ENCODE assay signal across 30 cellular contexts in genomic region chr1:43253876-43254275, GRCh38. TPM values are rescaled to one million over a fixed set of nuclear protein-coding genes. Genes with fewer than 3 reads are reported as not detected.
"Had no signal": no experiment of that assay in that cellular context is flagged by ENCODE, and none has a peak within 500 bp of the region (broad histone marks: within the 10 kb centered on the region; RNA-seq: fewer than 3 reads in every experiment).

No MANE protein-coding gene starts in this region.

- ATAC-seq: esophagus mucosa; gastrocnemius medialis; left cardiac atrium; left lung; naive thymus-derived CD4-positive, alpha-beta T cell; stimulated activated naive CD8-positive, alpha-beta T cell treated with anti-CD3 and anti-CD28 coated beads, Interleukin-15, amount 100 ng/mL, for 72 hours had no signal

- H3K36me3 Mint-ChIP-seq: naive thymus-derived CD4-positive, alpha-beta T cell; neural progenitor cell had no signal

- H3K4me1 Mint-ChIP-seq: endodermal cell; naive thymus-derived CD4-positive, alpha-beta T cell; nephron; neural progenitor cell; stimulated activated naive CD8-positive, alpha-beta T cell treated with anti-CD3 and anti-CD28 coated beads, Interleukin-15, amount 100 ng/mL, for 72 hours had no signal

- H3K4me3 ChIP-seq: gastrocnemius medialis, left lung, neural progenitor cell, prostate gland, right atrium auricular region, skin epidermis, spleen, thyroid gland had no signal

- H3K9me3 ChIP-seq: gastrocnemius medialis, left lung, prostate gland, right atrium auricular region, thyroid gland had no signal

- H3K27ac ChIP-seq: epithelial cell of prostate, gastrocnemius medialis, left lung, neural progenitor cell, parathyroid adenoma, prostate gland, right atrium auricular region, skin epidermis, spleen had no signal

- H3K36me3 ChIP-seq: gastrocnemius medialis, left lung, neural progenitor cell, prostate gland, right atrium auricular region, spleen, thyroid gland had no signal

- H3K4me3 Mint-ChIP-seq: dendritic cell treated with granulocyte-macrophage colony-stimulating factor and Interleukin-4, amounts not matched to agents 40 ng/mL and 50 ng/mL, for 4 days; endodermal cell; naive thymus-derived CD4-positive, alpha-beta T cell; nephron; neural progenitor cell; stimulated activated naive CD8-positive, alpha-beta T cell treated with anti-CD3 and anti-CD28 coated beads, Interleukin-15, amount 100 ng/mL, for 72 hours had no signal

- DNase-seq: cerebellar nuclear complex; effector CD8-positive, alpha-beta T cell; endodermal cell; foreskin fibroblast; gastrocnemius medialis; left cardiac atrium; left lung; mesenchymal stem cell; midbrain; naive thymus-derived CD4-positive, alpha-beta T cell; spleen; stimulated activated CD4-positive, alpha-beta T cell treated with anti-CD3 and anti-CD28 coated beads, Interleukin-4, amount 100 ng/mL, for 4 hours; stimulated activated naive CD4-positive, alpha-beta T cell; stimulated activated naive CD8-positive, alpha-beta T cell treated with anti-CD3 and anti-CD28 coated beads, Interleukin-15, amount 100 ng/mL, for 72 hours; thyroid gland; trophoblast cell had no signal

- H3K27me3 ChIP-seq: gastrocnemius medialis, left lung, neural progenitor cell, right atrium auricular region, spleen, thyroid gland had no signal

- H3K9me3 Mint-ChIP-seq: stimulated activated naive CD8-positive, alpha-beta T cell treated with anti-CD3 and anti-CD28 coated beads, Interleukin-15, amount 100 ng/mL, for 72 hours had no signal

- H3K27ac Mint-ChIP-seq: dendritic cell treated with granulocyte-macrophage colony-stimulating factor and Interleukin-4, amounts not matched to agents 40 ng/mL and 50 ng/mL, for 4 days; endodermal cell; naive thymus-derived CD4-positive, alpha-beta T cell; nephron; neural progenitor cell had no signal

- H3K4me1 ChIP-seq: gastrocnemius medialis, left lung, neural progenitor cell, parathyroid adenoma, prostate gland, spleen had no signal

RNA-seq across cellular contexts. Expression of gene TMEM125, which starts 15.9 kb away (rescaled TPM):
- total RNA-seq: gastrocnemius medialis, glomerular endothelial cell, lung microvascular endothelial cell, osteoblast, spleen, subcutaneous adipose tissue had no signal

RNA-seq across cellular contexts. Expression of gene C1orf210, which starts 31.5 kb away (rescaled TPM):
- total RNA-seq: glomerular endothelial cell; left cardiac atrium; lung microvascular endothelial cell; naive thymus-derived CD4-positive, alpha-beta T cell; osteoblast; right atrium auricular region; spleen; temporal lobe had no signal
- polyA plus RNA-seq: naive thymus-derived CD4-positive, alpha-beta T cell; spleen had no signal

RNA-seq across cellular contexts. Expression of gene TIE1, which starts 46.9 kb away (rescaled TPM):
- total RNA-seq: osteoblast had no signal
- polyA plus RNA-seq: naive thymus-derived CD4-positive, alpha-beta T cell had no signal
